Comparison of ENCODE assay signal across 18 cellular contexts in the genomic region with DNA sequence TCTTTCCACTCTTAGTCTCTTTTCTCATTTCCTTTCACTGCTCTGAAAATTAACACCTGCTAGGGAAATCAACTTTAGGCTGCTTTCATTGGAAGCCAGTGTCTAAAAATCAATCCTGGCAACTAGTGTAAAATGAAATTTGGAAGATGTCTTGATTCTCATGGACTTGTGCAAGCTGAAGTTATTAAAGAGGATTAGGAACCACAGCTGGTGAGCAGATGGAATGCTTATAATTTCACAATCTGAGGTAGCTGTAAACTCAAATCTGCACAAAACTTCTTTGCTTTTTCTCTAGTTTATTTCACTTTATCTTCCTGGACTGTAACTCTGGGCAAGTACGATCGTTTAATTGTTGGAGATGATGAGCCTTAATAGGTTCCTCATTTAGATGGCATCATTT.
DNase-seq lines count a peak whose midpoint lies in the region; ATAC-seq and TF ChIP-seq lines count a peak whose summit lies in the region.
"Had no signal": no experiment of that assay in that cellular context is flagged by ENCODE, and none has a peak within 500 bp of the region (broad histone marks: within the 10 kb centered on the region; RNA-seq: fewer than 3 reads in every experiment).

No MANE protein-coding gene starts in this region.

- H4K8ac ChIP-seq in mesenchymal stem cell (ENCODE audit: low read length), result no peak overlapping the region

- H3K4ac ChIP-seq in mesenchymal stem cell (ENCODE audit: low read depth in 1 of 2, low read length in 2 of 2), result no peak overlapping the region

- H3K4me3 Mint-ChIP-seq in endothelial cell (ENCODE audit: unreplicated experiment), result no peak overlapping the region
- H3K4me3 Mint-ChIP-seq: naive thymus-derived CD8-positive, alpha-beta T cell; stimulated activated naive CD8-positive, alpha-beta T cell treated with anti-CD3 and anti-CD28 coated beads, Interleukin-15, Interleukin-2, amounts not matched to agents 100 ng/mL and 50 ng/mL, for 24 hours had no signal

- H3K9me3 ChIP-seq in mesenchymal stem cell (ENCODE audit: control insufficient read depth, low read length), result no peaks in the 10 kb centered on the region
- H3K9me3 ChIP-seq in HAP-1, result no peaks in the 10 kb centered on the region
- H3K9me3 ChIP-seq: Caco-2, upper lobe of right lung had no signal

- H2AK5ac ChIP-seq in mesenchymal stem cell (ENCODE audit: low read length, severe bottlenecking), result no peak overlapping the region

- no peak overlapping the region for H4K91ac ChIP-seq in mesenchymal stem cell (ENCODE audit: low read length)

- H3K36me3 ChIP-seq in mesenchymal stem cell (ENCODE audit: control insufficient read depth in 1 of 2, insufficient read depth in 2 of 2, low read depth in 1 of 2, low read length in 2 of 2) (peaks cover 13 to 69% of the 10 kb centered on the region in 2 experiments), HAP-1 (replicated peaks) (no peaks in the 10 kb centered on the region)

- H3K9me3 Mint-ChIP-seq in endothelial cell (ENCODE audit: unreplicated experiment), result no peaks in the 10 kb centered on the region
- H3K9me3 Mint-ChIP-seq: naive thymus-derived CD8-positive, alpha-beta T cell; stimulated activated naive CD8-positive, alpha-beta T cell treated with anti-CD3 and anti-CD28 coated beads, Interleukin-15, Interleukin-2, amounts not matched to agents 100 ng/mL and 50 ng/mL, for 24 hours had no signal

- no peak overlapping the region for H2BK5ac ChIP-seq in mesenchymal stem cell (ENCODE audit: low read depth, low read length, poor library complexity, severe bottlenecking)

- no peaks in the 10 kb centered on the region for H3K4me1 ChIP-seq in mesenchymal stem cell (ENCODE audit: control insufficient read depth, insufficient read depth, low read depth, low read length)
- H3K4me1 ChIP-seq in HAP-1, result no peaks in the 10 kb centered on the region
- H3K4me1 ChIP-seq: Caco-2, upper lobe of right lung had no signal

- in situ Hi-C loops in HAP-1 (cut with MboI; ENCODE audit: low sequenced_read_pairs), result no loop called here

- H2BK15ac ChIP-seq in mesenchymal stem cell (ENCODE audit: low read depth, poor library complexity, severe bottlenecking), result no peak overlapping the region

- H2BK120ac ChIP-seq in mesenchymal stem cell (ENCODE audit: low read depth, low read length), result no peak overlapping the region

- H3K27ac ChIP-seq in mesenchymal stem cell (ENCODE audit: low read length, poor library complexity, severe bottlenecking), result peak overlapping the region; percentile 19
- H3K27ac ChIP-seq: upper lobe of right lung had no signal

- no peak overlapping the region for H3K23ac ChIP-seq in mesenchymal stem cell (ENCODE audit: low read length in 2 of 2)

- TF ChIP-seq CTCF in AG09319 (IDR thresholded peaks at IDR 0.05; ENCODE audit: low read depth, low read length) (no peak), endothelial cell (IDR thresholded peaks at IDR 0.05; ENCODE audit: unreplicated experiment) (no peak)

- H3K27me3 Mint-ChIP-seq in endothelial cell (ENCODE audit: unreplicated experiment), result peaks cover 2% of the 10 kb centered on the region
- H3K27me3 Mint-ChIP-seq: naive thymus-derived CD8-positive, alpha-beta T cell; stimulated activated naive CD8-positive, alpha-beta T cell treated with anti-CD3 and anti-CD28 coated beads, Interleukin-15, Interleukin-2, amounts not matched to agents 100 ng/mL and 50 ng/mL, for 24 hours had no signal

- peak overlapping the region; percentile 58 for H3K27ac Mint-ChIP-seq in endothelial cell (ENCODE audit: unreplicated experiment)
- H3K27ac Mint-ChIP-seq: stimulated activated naive CD8-positive, alpha-beta T cell treated with anti-CD3 and anti-CD28 coated beads, Interleukin-15, Interleukin-2, amounts not matched to agents 100 ng/mL and 50 ng/mL, for 24 hours had no signal

- H3K14ac ChIP-seq in mesenchymal stem cell (ENCODE audit: low read length in 2 of 2), result no peak overlapping the region

- no peak overlapping the region for H3K4me2 ChIP-seq in mesenchymal stem cell (ENCODE audit: low read length, poor library complexity, severe bottlenecking)

- H3K79me1 ChIP-seq in mesenchymal stem cell (replicated peaks; ENCODE audit: low read length, poor library complexity, severe bottlenecking), result peaks cover 24% of the 10 kb centered on the region

- no CpG with 5 or more reads among the region's 2 CpGs for WGBS in mesenchymal stem cell

- no peak overlapping the region for H2AFZ ChIP-seq in mesenchymal stem cell (ENCODE audit: low read depth, low read length)

- peaks cover 31% of the 10 kb centered on the region for H3K36me3 Mint-ChIP-seq in endothelial cell (ENCODE audit: low read depth, unreplicated experiment)

- DNase-seq in AG09319 (ENCODE audit: extremely low read depth, low read depth) (peak; percentile 39), LHCN-M2 (ENCODE audit: low read depth) (peak; percentile 49), endothelial cell (ENCODE audit: low spot score) (no peak), mesenchymal stem cell (peak; percentile 42), NCI-H345 treated with DMSO at 0.1 percent for 48 hours (lab: John Stamatoyannopoulos, UW; ENCODE audit: unreplicated experiment) (no peak), cerebellum (ENCODE audit: low spot score) (no peak), HAP-1 (ENCODE audit: low spot score in 2 of 2) (no peak)
- DNase-seq: activated CD8-positive, alpha-beta memory T cell treated with anti-CD3 and anti-CD28 coated beads, Interleukin-2, amount 50 U/mL, for 4 hours; activated naive CD4-positive, alpha-beta T cell; Caco-2; naive thymus-derived CD8-positive, alpha-beta T cell; NCI-H187 treated with DMSO at 0.1 percent for 48 hours; NCI-H510A; SIG-M5; stimulated activated CD4-positive, alpha-beta T cell treated with anti-CD3 and anti-CD28 coated beads, Interleukin-15, amount 100 ng/mL, for 24 hours; upper lobe of right lung had no signal

- ATAC-seq in HG02610 (IDR thresholded peaks at IDR 0.05; ENCODE audit: unreplicated experiment), result no peak
- ATAC-seq: naive thymus-derived CD8-positive, alpha-beta T cell; upper lobe of right lung had no signal

- no peak overlapping the region for H2BK12ac ChIP-seq in mesenchymal stem cell (ENCODE audit: low read length in 2 of 2)

- peaks cover 11% of the 10 kb centered on the region for H3K4me1 Mint-ChIP-seq in endothelial cell (ENCODE audit: unreplicated experiment)

- no peak overlapping the region for H3K18ac ChIP-seq in mesenchymal stem cell (ENCODE audit: low read depth in 1 of 2, low read length in 2 of 2)

- H3K9ac ChIP-seq in mesenchymal stem cell (ENCODE audit: low read length), result no peak overlapping the region

- H3K27me3 ChIP-seq in mesenchymal stem cell (ENCODE audit: control insufficient read depth in 1 of 2, insufficient read depth in 1 of 2, low read length in 2 of 2) (no peaks in the 10 kb centered on the region), HAP-1 (ENCODE audit: low read depth) (no peaks in the 10 kb centered on the region)
- H3K27me3 ChIP-seq: upper lobe of right lung had no signal

- H3K4me3 ChIP-seq in mesenchymal stem cell (ENCODE audit: insufficient read depth in 1 of 2, low read depth in 1 of 2, low read length in 2 of 2) (no peak overlapping the region), HAP-1 (no peak overlapping the region)
- H3K4me3 ChIP-seq: upper lobe of right lung had no signal

Comparison
In these comparisons a context has a peak if more than half of its experiments do, and no peak if none do; other contexts are left out.
1. DNase-seq: peak in AG09319 (single experiment), LHCN-M2 (single experiment) and mesenchymal stem cell (single experiment); none in endothelial cell (single experiment), NCI-H345 treated with DMSO at 0.1 percent for 48 hours (single experiment), cerebellum (single experiment) and HAP-1 (0 of 2).